16 cellular contexts compared by ENCODE assay signal in genomic region chr6:129692467-129692866, GRCh38. TPM values are rescaled to one million over a fixed set of nuclear protein-coding genes. Genes with fewer than 3 reads are reported as not detected.
DNase-seq lines count a peak whose midpoint lies in the region; ATAC-seq lines count a peak whose summit lies in the region.
"Had no signal": no experiment of that assay in that cellular context is flagged by ENCODE, and none has a peak within 500 bp of the region (broad histone marks: within the 10 kb centered on the region; RNA-seq: fewer than 3 reads in every experiment).

No MANE protein-coding gene starts in this region.

- H3K9me3 Mint-ChIP-seq in CD4-positive, CD25-positive, alpha-beta regulatory T cell: no peaks in the 10 kb centered on the region
- H3K9me3 Mint-ChIP-seq in memory B cell: no peaks in the 10 kb centered on the region

- H3K4me3 Mint-ChIP-seq in CD4-positive, CD25-positive, alpha-beta regulatory T cell: no peak overlapping the region
- no peak overlapping the region for H3K4me3 Mint-ChIP-seq in memory B cell

- H3K4me3 ChIP-seq in BLaER1 treated with 17β-estradiol and CSF1 and Interleukin-3, amounts not matched to agents 10 nM and 100 nM: no peak overlapping the region
- H3K4me3 ChIP-seq in CD4-positive, CD25-positive, alpha-beta regulatory T cell (ENCODE audit: low read depth, low read length): no peak overlapping the region
- no peak overlapping the region for H3K4me3 ChIP-seq in SK-N-MC
- H3K4me3 ChIP-seq: BLaER1 had no signal

- peak overlapping the region in 10 of 11 experiments; percentile 16 to 96 (median 50); a peak in 17 of 22 replicates for H3K4me2 ChIP-seq in BLaER1 treated with 17β-estradiol and CSF1 and Interleukin-3, amounts not matched to agents 10 nM and 100 nM
- H3K4me2 ChIP-seq: KMS-11 had no signal

- no peak for ATAC-seq in CD4-positive, CD25-positive, alpha-beta regulatory T cell (ENCODE audit: low read depth in 2 of 2)
- ATAC-seq in memory B cell (ENCODE audit: low read depth): no peak
- no peak for ATAC-seq in GM18907 (IDR thresholded peaks at IDR 0.05; ENCODE audit: unreplicated experiment)
- ATAC-seq: Right ventricle myocardium inferior had no signal

- H3K4me1 Mint-ChIP-seq in CD4-positive, CD25-positive, alpha-beta regulatory T cell: peaks cover 22 to 35% (median 33%) of the 10 kb centered on the region in 4 donors
- peaks cover 20% of the 10 kb centered on the region for H3K4me1 Mint-ChIP-seq in memory B cell

- no peaks in the 10 kb centered on the region for H3K27me3 Mint-ChIP-seq in CD4-positive, CD25-positive, alpha-beta regulatory T cell
- H3K27me3 Mint-ChIP-seq in memory B cell: no peaks in the 10 kb centered on the region

- peaks cover 39 to 98% (median 61%) of the 10 kb centered on the region in 10 experiments for H3K4me1 ChIP-seq in BLaER1 treated with 17β-estradiol and CSF1 and Interleukin-3, amounts not matched to agents 10 nM and 100 nM
- peaks cover 19% of the 10 kb centered on the region for H3K4me1 ChIP-seq in CD4-positive, CD25-positive, alpha-beta regulatory T cell (ENCODE audit: control insufficient read depth, insufficient read depth, low read length, poor library complexity, severe bottlenecking)

- peaks cover 0 to 9% (median 0%) of the 10 kb centered on the region in 11 experiments; a peak in 2 of 22 replicates for H4K20me1 ChIP-seq in BLaER1 treated with 17β-estradiol and CSF1 and Interleukin-3, amounts not matched to agents 10 nM and 100 nM
- H4K20me1 ChIP-seq: BLaER1 had no signal

- H3K36me3 Mint-ChIP-seq in CD4-positive, CD25-positive, alpha-beta regulatory T cell: no peaks in the 10 kb centered on the region
- H3K36me3 Mint-ChIP-seq in memory B cell: no peaks in the 10 kb centered on the region

- peak overlapping the region in 9 of 11 experiments; percentile 7 to 61 (median 51); a peak in 12 of 22 replicates for H3K27ac ChIP-seq in BLaER1 treated with 17β-estradiol and CSF1 and Interleukin-3, amounts not matched to agents 10 nM and 100 nM
- no peak overlapping the region for H3K27ac ChIP-seq in CD4-positive, CD25-positive, alpha-beta regulatory T cell (ENCODE audit: insufficient read depth, low read length, poor library complexity, severe bottlenecking)
- H3K27ac ChIP-seq in SK-N-MC: 0 out of 2 replicates have a peak overlapping the region, but pooled peaks have one; percentile 26
- H3K27ac ChIP-seq: BLaER1, KMS-11 had no signal

- no peaks in the 10 kb centered on the region for H3K9me3 ChIP-seq in BLaER1 treated with 17β-estradiol and CSF1 and Interleukin-3, amounts not matched to agents 10 nM and 100 nM (replicated peaks in 1 of 11)
- no peaks in the 10 kb centered on the region for H3K9me3 ChIP-seq in CD4-positive, CD25-positive, alpha-beta regulatory T cell (ENCODE audit: control insufficient read depth in 2 of 2, low read length in 2 of 2)
- no peaks in the 10 kb centered on the region for H3K9me3 ChIP-seq in SK-N-MC (ENCODE audit: low read depth, low read length)
- H3K9me3 ChIP-seq: BLaER1 had no signal

- DNase-seq in CD4-positive, CD25-positive, alpha-beta regulatory T cell: no peak
- DNase-seq in SK-N-MC (ENCODE audit: low read depth, low spot score) (no peak), memory B cell (ENCODE audit: low spot score in 2 of 2) (no peak), NCI-H2171 treated with DMSO at 0.1 percent for 48 hours (lab: John Stamatoyannopoulos, UW) (no peak), HK-2 (ENCODE audit: unreplicated experiment) (no peak)
- DNase-seq: H7, MM.1S, NCI-H1105, NCI-H187 treated with DMSO at 0.1 percent for 48 hours, NCI-H2171, NCI-H774 had no signal

- H3K9ac ChIP-seq in BLaER1 treated with 17β-estradiol and CSF1 and Interleukin-3, amounts not matched to agents 10 nM and 100 nM: peak overlapping the region in 1 of 11 experiments; percentile 2; a peak in 1 of 22 replicates
- no peak overlapping the region for H3K9ac ChIP-seq in SK-N-MC (ENCODE audit: insufficient read length)
- H3K9ac ChIP-seq: BLaER1, KMS-11 had no signal

- H3K27me3 ChIP-seq in BLaER1 treated with 17β-estradiol and CSF1 and Interleukin-3, amounts not matched to agents 10 nM and 100 nM: no peaks in the 10 kb centered on the region
- no peaks in the 10 kb centered on the region for H3K27me3 ChIP-seq in CD4-positive, CD25-positive, alpha-beta regulatory T cell (ENCODE audit: control insufficient read depth, insufficient read depth, low read length)
- H3K27me3 ChIP-seq: BLaER1 had no signal

- H3K36me3 ChIP-seq in BLaER1 treated with 17β-estradiol and CSF1 and Interleukin-3, amounts not matched to agents 10 nM and 100 nM: peaks cover 0 to 31% (median 0%) of the 10 kb centered on the region in 11 experiments; a peak in 4 of 22 replicates
- no peaks in the 10 kb centered on the region for H3K36me3 ChIP-seq in CD4-positive, CD25-positive, alpha-beta regulatory T cell (ENCODE audit: control insufficient read depth, insufficient read depth, low read length)
- H3K36me3 ChIP-seq in SK-N-MC (ENCODE audit: insufficient read depth, low read length): no peaks in the 10 kb centered on the region
- H3K36me3 ChIP-seq: BLaER1 had no signal

- peak overlapping the region in 2 of 3 donors; percentile 12 to 21 for H3K27ac Mint-ChIP-seq in CD4-positive, CD25-positive, alpha-beta regulatory T cell
- peak overlapping the region; percentile 47 for H3K27ac Mint-ChIP-seq in memory B cell

RNA-seq across cellular contexts. Expression of gene ARHGAP18, which starts 17.5 kb away (rescaled TPM):
- 5.2 TPM for total RNA-seq in CD4-positive, CD25-positive, alpha-beta regulatory T cell
- 1 to 10 TPM; 2.2 to 5.4 (median 3.7) TPM for polyA plus RNA-seq in CD4-positive, CD25-positive, alpha-beta regulatory T cell
